ENCODE assay signal across 7 cellular contexts in the genomic region with DNA sequence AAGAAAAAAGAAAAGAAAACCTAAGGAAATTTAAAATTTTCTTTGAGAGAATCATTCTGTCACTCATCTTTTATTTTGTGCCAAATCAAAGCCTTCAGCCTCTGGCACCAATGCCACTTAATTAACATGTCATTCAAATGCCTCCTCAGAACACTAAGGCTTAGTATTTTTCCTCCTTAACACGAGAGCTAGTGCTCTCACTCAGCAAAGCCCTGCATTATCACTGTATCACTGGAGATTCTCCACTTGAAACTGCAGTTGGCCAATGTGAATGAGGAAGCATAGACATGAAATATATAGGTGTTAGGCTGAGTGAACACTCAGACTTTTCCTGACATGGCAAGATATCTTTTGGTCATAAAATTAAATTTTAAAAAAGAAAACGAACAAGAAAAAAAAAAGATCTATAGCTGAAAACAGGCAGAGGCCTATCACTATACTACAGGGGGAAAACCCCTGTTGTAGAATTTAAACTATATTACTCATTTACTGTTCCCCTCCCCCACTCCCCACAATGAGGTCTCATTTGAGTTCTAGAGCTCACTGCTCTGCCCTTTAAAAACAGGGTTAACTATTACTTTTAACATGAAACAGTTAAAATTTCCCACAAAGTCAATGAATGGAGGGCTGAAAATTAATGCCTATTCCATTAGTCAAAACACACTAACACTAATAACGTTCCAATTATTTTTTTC. TPM values are rescaled to one million over a fixed set of nuclear protein-coding genes. Genes with fewer than 3 reads are reported as not detected.
DNase-seq lines count a peak whose midpoint lies in the region; ATAC-seq and TF ChIP-seq lines count a peak whose summit lies in the region.

No MANE protein-coding gene starts in this region.

- TF ChIP-seq CTCF in vagina (IDR thresholded peaks at IDR 0.05) = no peak

- no peak for TF ChIP-seq POLR2A in vagina (IDR thresholded peaks at IDR 0.05)

- ATAC-seq in GM18909 (IDR thresholded peaks at IDR 0.05; ENCODE audit: poor library complexity, unreplicated experiment) = peak; percentile 76
- ATAC-seq in HG02623 (IDR thresholded peaks at IDR 0.05; ENCODE audit: unreplicated experiment) = peak; percentile 59

- no peak overlapping the region for H3K27ac ChIP-seq in vagina

- no peaks in the 10 kb centered on the region for H3K27me3 ChIP-seq in vagina

- intact Hi-C loops in vagina (cut with DNase I) = no loop called here

- H3K4me1 ChIP-seq in vagina = peaks cover 18% of the 10 kb centered on the region

- DNase-seq in NCI-H2227 (lab: John Stamatoyannopoulos, UW; ENCODE audit: unreplicated experiment) (peak; percentile 43), vagina (ENCODE audit: extremely low spot score in 2 of 2) (no peak), NCI-H1048 (lab: John Stamatoyannopoulos, UW) (no peak), NK-92 (lab: John Stamatoyannopoulos, UW; ENCODE audit: unreplicated experiment) (no peak)
- peak; percentile 5 to 36 (median 26) for DNase-seq in stimulated activated CD4-positive, alpha-beta T cell treated with anti-CD3 and anti-CD28 coated beads, Interleukin-1b, Interleukin-23, amount 100 ng/mL, for 24 hours (ENCODE audit: low read depth in 4 of 4, low spot score in 1 of 4)

- no peaks in the 10 kb centered on the region for H3K9me3 ChIP-seq in vagina

- no peak overlapping the region for H3K4me3 ChIP-seq in vagina

- H3K36me3 ChIP-seq in vagina = peaks cover 0 to 19% of the 10 kb centered on the region in 2 donors

RNA-seq across cellular contexts. Expression of gene MBIP, which starts 5.1 kb away (rescaled TPM):
- total RNA-seq in vagina = 8.3 TPM

Comparison
In these comparisons a context has a peak if more than half of its experiments do, and no peak if none do; other contexts are left out.
1. DNase-seq: peak in NCI-H2227 (single experiment) and stimulated activated CD4-positive, alpha-beta T cell treated with anti-CD3 and anti-CD28 coated beads, Interleukin-1b, Interleukin-23, amount 100 ng/mL, for 24 hours (4 of 4); none in vagina (0 of 2), NCI-H1048 (single experiment) and NK-92 (single experiment).